ENCODE assay signal across 9 cellular contexts in genomic region chr20:38229376-38230252, GRCh38. TPM values are rescaled to one million over a fixed set of nuclear protein-coding genes. Genes with fewer than 3 reads are reported as not detected.
DNase-seq lines count a peak whose midpoint lies in the region; ATAC-seq and TF ChIP-seq lines count a peak whose summit lies in the region.
"Had no signal": no experiment of that assay in that cellular context is flagged by ENCODE, and none has a peak within 500 bp of the region (broad histone marks: within the 10 kb centered on the region; RNA-seq: fewer than 3 reads in every experiment).

No MANE protein-coding gene starts in this region.

- ATAC-seq in lower lobe of right lung (peak; percentile 11 to 27), HG03039 (IDR thresholded peaks at IDR 0.05; ENCODE audit: unreplicated experiment) (no peak), GM18861 (IDR thresholded peaks at IDR 0.05; ENCODE audit: unreplicated experiment) (no peak)

- H3K4me3 ChIP-seq in brain microvascular endothelial cell (ENCODE audit: low read depth, low read length) (no peak overlapping the region), lower lobe of right lung (no peak overlapping the region)

- H3K27me3 ChIP-seq in brain microvascular endothelial cell (replicated peaks) (no peaks in the 10 kb centered on the region), lower lobe of right lung (ENCODE audit: low read depth) (peaks cover 3% of the 10 kb centered on the region)

- H3K27ac ChIP-seq in brain microvascular endothelial cell = peak overlapping the region; percentile 28
- H3K27ac ChIP-seq in lower lobe of right lung = no peak overlapping the region

- in situ Hi-C loops in brain microvascular endothelial cell (cut with HindIII; ENCODE audit: low pct_ligation_motif_present, low sequenced_read_pairs) = no loop called here

- H3K27me3 Mint-ChIP-seq in CD14-positive monocyte (ENCODE audit: low read depth in 3 of 3) = peaks cover 5 to 20% (median 12%) of the 10 kb centered on the region in 3 donors

- TF ChIP-seq CTCF in CD14-positive monocyte (IDR thresholded peaks at IDR 0.05) (peak; percentile 84), brain microvascular endothelial cell (IDR thresholded peaks at IDR 0.05; ENCODE audit: low read depth, low read length, missing control alignments) (peak; percentile 67), lower lobe of right lung (IDR thresholded peaks at IDR 0.05) (peak; percentile 42)

- no peak overlapping the region for H3K4me3 Mint-ChIP-seq in CD14-positive monocyte

- H3K36me3 Mint-ChIP-seq in CD14-positive monocyte = peaks cover 0 to 2% of the 10 kb centered on the region in 2 donors

- H3K9me3 Mint-ChIP-seq in CD14-positive monocyte = peaks cover 0 to 4% (median 0%) of the 10 kb centered on the region in 7 donors

- intact Hi-C loops in CD14-positive monocyte (cut with micrococcal nuclease) = loop anchor here (1.0 to 10.0 kb wide), 5 partner anchors 78 to 185 kb away; no protein-coding TSS in a partner anchor
- intact Hi-C loops in lower lobe of right lung (cut with DNase I) = no loop called here

- no peak for DNase-seq in CD14-positive monocyte (ENCODE audit: low spot score)
- DNase-seq in HT-29 (ENCODE audit: low spot score) = peak; percentile 63
- DNase-seq in brain microvascular endothelial cell = no peak
- no peak for DNase-seq in lower lobe of right lung
- DNase-seq in A172 (ENCODE audit: low spot score) = no peak
- DNase-seq in globus pallidus (ENCODE audit: low spot score) = no peak

- H3K4me1 ChIP-seq in lower lobe of right lung = no peaks in the 10 kb centered on the region

- H3K36me3 ChIP-seq in brain microvascular endothelial cell (replicated peaks) (peaks cover 71% of the 10 kb centered on the region), lower lobe of right lung (no peaks in the 10 kb centered on the region)

- no peaks in the 10 kb centered on the region for H3K9me3 ChIP-seq in lower lobe of right lung

- peaks cover 17% of the 10 kb centered on the region for H3K4me1 Mint-ChIP-seq in CD14-positive monocyte

- no peak overlapping the region for H3K27ac Mint-ChIP-seq in CD14-positive monocyte

RNA-seq across cellular contexts. Expression of gene KIAA1755, which starts 30.9 kb away (rescaled TPM):
- polyA plus RNA-seq in CD14-positive monocyte = not detected
- 0.05 TPM in 1 of 2 replicates, not detected in the other for total RNA-seq in HT-29 (2014; rRNA removed; shearing (Covaris generic))
- total RNA-seq in lower lobe of right lung = 1.3 TPM
- total RNA-seq in A172 (2014; rRNA removed; shearing (Covaris generic)) = 0.57 and 0.69 TPM in 2 replicates
- polyA plus RNA-seq: neural cell had no signal

Comparison
In these comparisons a context has a peak if more than half of its experiments do, and no peak if none do; other contexts are left out.
1. ATAC-seq: peak in lower lobe of right lung (2 of 2); none in HG03039 (single experiment) and GM18861 (single experiment).
2. Peak in every context shown above with its lines, with median percentiles within 50 percentile points of each other: CTCF ChIP-seq.